1 cellular context compared by ENCODE assay signal in the genomic region with DNA sequence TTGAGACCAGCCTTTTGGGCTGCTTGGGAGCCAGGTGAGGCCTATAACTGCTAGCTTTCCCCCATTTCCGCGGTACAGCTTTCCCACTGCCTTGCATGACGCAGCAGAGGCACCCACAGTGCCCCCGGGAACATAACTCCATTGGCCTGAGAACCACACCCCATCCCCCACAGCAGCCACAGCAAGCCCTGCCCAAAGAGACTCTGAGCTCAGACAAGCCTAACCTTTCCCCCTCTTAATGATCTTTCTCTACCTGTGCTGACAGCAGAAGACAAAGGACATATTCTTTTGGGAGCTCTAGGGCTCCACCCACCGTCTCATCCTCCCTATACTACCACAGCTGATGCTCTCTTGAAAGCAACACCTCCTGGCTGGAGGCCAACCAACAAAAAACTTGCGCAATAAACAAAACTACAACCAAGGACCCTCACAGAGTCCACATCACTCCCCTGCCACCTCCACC.
TF ChIP-seq lines count a peak whose summit lies in the region.

No MANE protein-coding gene starts in this region.

TF ChIP-seq in HepG2, 621 proteins besides CTCF, POLR2A, EP300 and RAD21 (continued from another document and continues in another):
- TF ChIP-seq, protein P1, sequence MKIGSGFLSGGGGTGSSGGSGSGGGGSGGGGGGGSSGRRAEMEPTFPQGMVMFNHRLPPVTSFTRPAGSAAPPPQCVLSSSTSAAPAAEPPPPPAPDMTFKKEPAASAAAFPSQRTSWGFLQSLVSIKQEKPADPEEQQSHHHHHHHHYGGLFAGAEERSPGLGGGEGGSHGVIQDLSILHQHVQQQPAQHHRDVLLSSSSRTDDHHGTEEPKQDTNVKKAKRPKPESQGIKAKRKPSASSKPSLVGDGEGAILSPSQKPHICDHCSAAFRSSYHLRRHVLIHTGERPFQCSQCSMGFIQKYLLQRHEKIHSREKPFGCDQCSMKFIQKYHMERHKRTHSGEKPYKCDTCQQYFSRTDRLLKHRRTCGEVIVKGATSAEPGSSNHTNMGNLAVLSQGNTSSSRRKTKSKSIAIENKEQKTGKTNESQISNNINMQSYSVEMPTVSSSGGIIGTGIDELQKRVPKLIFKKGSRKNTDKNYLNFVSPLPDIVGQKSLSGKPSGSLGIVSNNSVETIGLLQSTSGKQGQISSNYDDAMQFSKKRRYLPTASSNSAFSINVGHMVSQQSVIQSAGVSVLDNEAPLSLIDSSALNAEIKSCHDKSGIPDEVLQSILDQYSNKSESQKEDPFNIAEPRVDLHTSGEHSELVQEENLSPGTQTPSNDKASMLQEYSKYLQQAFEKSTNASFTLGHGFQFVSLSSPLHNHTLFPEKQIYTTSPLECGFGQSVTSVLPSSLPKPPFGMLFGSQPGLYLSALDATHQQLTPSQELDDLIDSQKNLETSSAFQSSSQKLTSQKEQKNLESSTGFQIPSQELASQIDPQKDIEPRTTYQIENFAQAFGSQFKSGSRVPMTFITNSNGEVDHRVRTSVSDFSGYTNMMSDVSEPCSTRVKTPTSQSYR (CRISPR knock-in tag; IDR thresholded peaks at IDR 0.05; ENCODE audit: borderline replicate concordance) = peak; percentile 79
- TF ChIP-seq, protein P2, sequence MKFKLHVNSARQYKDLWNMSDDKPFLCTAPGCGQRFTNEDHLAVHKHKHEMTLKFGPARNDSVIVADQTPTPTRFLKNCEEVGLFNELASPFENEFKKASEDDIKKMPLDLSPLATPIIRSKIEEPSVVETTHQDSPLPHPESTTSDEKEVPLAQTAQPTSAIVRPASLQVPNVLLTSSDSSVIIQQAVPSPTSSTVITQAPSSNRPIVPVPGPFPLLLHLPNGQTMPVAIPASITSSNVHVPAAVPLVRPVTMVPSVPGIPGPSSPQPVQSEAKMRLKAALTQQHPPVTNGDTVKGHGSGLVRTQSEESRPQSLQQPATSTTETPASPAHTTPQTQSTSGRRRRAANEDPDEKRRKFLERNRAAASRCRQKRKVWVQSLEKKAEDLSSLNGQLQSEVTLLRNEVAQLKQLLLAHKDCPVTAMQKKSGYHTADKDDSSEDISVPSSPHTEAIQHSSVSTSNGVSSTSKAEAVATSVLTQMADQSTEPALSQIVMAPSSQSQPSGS (CRISPR knock-in tag; IDR thresholded peaks at IDR 0.05) = no peak
- TF ChIP-seq KDM5B (CRISPR knock-in tag; IDR thresholded peaks at IDR 0.05; ENCODE audit: borderline replicate concordance) = no peak
- no peak for TF ChIP-seq ZNF703 (CRISPR knock-in tag; IDR thresholded peaks at IDR 0.05; ENCODE audit: borderline replicate concordance)
- TF ChIP-seq, protein P3, sequence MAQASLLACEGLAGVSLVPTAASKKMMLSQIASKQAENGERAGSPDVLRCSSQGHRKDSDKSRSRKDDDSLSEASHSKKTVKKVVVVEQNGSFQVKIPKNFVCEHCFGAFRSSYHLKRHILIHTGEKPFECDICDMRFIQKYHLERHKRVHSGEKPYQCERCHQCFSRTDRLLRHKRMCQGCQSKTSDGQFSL (CRISPR knock-in tag; IDR thresholded peaks at IDR 0.05) = no peak
- no peak for TF ChIP-seq NFYC (CRISPR knock-in tag; IDR thresholded peaks at IDR 0.05)
- TF ChIP-seq, protein P4, sequence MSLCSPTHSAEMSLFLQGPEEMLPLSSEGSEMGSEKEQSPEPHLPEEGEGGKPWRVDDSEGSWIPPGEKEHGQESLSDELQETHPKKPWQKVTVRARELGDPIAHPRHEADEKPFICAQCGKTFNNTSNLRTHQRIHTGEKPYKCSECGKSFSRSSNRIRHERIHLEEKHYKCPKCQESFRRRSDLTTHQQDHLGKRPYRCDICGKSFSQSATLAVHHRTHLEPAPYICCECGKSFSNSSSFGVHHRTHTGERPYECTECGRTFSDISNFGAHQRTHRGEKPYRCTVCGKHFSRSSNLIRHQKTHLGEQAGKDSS (CRISPR knock-in tag; IDR thresholded peaks at IDR 0.05; ENCODE audit: borderline replicate concordance, low read depth) = no peak
- TF ChIP-seq, protein P5, sequence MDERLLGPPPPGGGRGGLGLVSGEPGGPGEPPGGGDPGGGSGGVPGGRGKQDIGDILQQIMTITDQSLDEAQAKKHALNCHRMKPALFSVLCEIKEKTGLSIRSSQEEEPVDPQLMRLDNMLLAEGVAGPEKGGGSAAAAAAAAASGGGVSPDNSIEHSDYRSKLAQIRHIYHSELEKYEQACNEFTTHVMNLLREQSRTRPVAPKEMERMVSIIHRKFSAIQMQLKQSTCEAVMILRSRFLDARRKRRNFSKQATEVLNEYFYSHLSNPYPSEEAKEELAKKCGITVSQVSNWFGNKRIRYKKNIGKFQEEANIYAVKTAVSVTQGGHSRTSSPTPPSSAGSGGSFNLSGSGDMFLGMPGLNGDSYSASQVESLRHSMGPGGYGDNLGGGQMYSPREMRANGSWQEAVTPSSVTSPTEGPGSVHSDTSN (CRISPR knock-in tag; IDR thresholded peaks at IDR 0.05) = no peak
- no peak for TF ChIP-seq ZNF232 (CRISPR knock-in tag; IDR thresholded peaks at IDR 0.05; ENCODE audit: borderline replicate concordance)
- no peak for TF ChIP-seq NAIF1 (CRISPR knock-in tag; IDR thresholded peaks at IDR 0.05; ENCODE audit: borderline replicate concordance)
- TF ChIP-seq NFIC (IDR thresholded peaks at IDR 0.05; ENCODE audit: low read length) = peak; percentile 54; the same call in 1 of the 2 replicates
- TF ChIP-seq NR2F1 (CRISPR knock-in tag; IDR thresholded peaks at IDR 0.05) = no peak
- TF ChIP-seq HNF4G (IDR thresholded peaks at IDR 0.05; ENCODE audit: borderline replicate concordance, low read depth, low read length) = peak; percentile 35; the same call in 1 of the 2 replicates
- no peak for TF ChIP-seq HNF4G (CRISPR knock-in tag; IDR thresholded peaks at IDR 0.05; ENCODE audit: borderline replicate concordance, low read depth)
- TF ChIP-seq, protein P6, sequence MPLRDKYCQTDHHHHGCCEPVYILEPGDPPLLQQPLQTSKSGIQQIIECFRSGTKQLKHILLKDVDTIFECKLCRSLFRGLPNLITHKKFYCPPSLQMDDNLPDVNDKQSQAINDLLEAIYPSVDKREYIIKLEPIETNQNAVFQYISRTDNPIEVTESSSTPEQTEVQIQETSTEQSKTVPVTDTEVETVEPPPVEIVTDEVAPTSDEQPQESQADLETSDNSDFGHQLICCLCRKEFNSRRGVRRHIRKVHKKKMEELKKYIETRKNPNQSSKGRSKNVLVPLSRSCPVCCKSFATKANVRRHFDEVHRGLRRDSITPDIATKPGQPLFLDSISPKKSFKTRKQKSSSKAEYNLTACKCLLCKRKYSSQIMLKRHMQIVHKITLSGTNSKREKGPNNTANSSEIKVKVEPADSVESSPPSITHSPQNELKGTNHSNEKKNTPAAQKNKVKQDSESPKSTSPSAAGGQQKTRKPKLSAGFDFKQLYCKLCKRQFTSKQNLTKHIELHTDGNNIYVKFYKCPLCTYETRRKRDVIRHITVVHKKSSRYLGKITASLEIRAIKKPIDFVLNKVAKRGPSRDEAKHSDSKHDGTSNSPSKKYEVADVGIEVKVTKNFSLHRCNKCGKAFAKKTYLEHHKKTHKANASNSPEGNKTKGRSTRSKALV (CRISPR knock-in tag; IDR thresholded peaks at IDR 0.05) = no peak
- peak; percentile 28 for TF ChIP-seq YY1 (IDR thresholded peaks at IDR 0.05; ENCODE audit: insufficient read depth, insufficient replicate concordance, low read depth, low read length)
- TF ChIP-seq ZNF160 (CRISPR knock-in tag; IDR thresholded peaks at IDR 0.05) = 0 out of 2 replicates have a peak, but pooled peaks have one; percentile 20
- no peak for TF ChIP-seq NFYB (CRISPR knock-in tag; IDR thresholded peaks at IDR 0.05)
- no peak for TF ChIP-seq RORA (CRISPR knock-in tag; IDR thresholded peaks at IDR 0.05)
- no peak for TF ChIP-seq ZNF12 (CRISPR knock-in tag; IDR thresholded peaks at IDR 0.05)
- no peak for TF ChIP-seq U2AF2 (IDR thresholded peaks at IDR 0.05; ENCODE audit: low read depth, low read length)
- no peak for TF ChIP-seq WIZ (CRISPR knock-in tag; IDR thresholded peaks at IDR 0.05)
- no peak for TF ChIP-seq RNF2 (conservative IDR thresholded peaks at IDR 0.05; ENCODE audit: low read depth)
- TF ChIP-seq MEIS1 (CRISPR knock-in tag; IDR thresholded peaks at IDR 0.05; ENCODE audit: borderline replicate concordance) = no peak
- no peak for TF ChIP-seq ZNF790 (CRISPR knock-in tag; IDR thresholded peaks at IDR 0.05; ENCODE audit: borderline replicate concordance)
- TF ChIP-seq, protein P7, sequence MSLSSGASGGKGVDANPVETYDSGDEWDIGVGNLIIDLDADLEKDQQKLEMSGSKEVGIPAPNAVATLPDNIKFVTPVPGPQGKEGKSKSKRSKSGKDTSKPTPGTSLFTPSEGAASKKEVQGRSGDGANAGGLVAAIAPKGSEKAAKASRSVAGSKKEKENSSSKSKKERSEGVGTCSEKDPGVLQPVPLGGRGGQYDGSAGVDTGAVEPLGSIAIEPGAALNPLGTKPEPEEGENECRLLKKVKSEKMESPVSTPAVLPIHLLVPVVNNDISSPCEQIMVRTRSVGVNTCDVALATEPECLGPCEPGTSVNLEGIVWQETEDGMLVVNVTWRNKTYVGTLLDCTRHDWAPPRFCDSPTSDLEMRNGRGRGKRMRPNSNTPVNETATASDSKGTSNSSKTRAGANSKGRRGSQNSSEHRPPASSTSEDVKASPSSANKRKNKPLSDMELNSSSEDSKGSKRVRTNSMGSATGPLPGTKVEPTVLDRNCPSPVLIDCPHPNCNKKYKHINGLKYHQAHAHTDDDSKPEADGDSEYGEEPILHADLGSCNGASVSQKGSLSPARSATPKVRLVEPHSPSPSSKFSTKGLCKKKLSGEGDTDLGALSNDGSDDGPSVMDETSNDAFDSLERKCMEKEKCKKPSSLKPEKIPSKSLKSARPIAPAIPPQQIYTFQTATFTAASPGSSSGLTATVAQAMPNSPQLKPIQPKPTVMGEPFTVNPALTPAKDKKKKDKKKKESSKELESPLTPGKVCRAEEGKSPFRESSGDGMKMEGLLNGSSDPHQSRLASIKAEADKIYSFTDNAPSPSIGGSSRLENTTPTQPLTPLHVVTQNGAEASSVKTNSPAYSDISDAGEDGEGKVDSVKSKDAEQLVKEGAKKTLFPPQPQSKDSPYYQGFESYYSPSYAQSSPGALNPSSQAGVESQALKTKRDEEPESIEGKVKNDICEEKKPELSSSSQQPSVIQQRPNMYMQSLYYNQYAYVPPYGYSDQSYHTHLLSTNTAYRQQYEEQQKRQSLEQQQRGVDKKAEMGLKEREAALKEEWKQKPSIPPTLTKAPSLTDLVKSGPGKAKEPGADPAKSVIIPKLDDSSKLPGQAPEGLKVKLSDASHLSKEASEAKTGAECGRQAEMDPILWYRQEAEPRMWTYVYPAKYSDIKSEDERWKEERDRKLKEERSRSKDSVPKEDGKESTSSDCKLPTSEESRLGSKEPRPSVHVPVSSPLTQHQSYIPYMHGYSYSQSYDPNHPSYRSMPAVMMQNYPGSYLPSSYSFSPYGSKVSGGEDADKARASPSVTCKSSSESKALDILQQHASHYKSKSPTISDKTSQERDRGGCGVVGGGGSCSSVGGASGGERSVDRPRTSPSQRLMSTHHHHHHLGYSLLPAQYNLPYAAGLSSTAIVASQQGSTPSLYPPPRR (CRISPR knock-in tag; IDR thresholded peaks at IDR 0.05; ENCODE audit: borderline replicate concordance) = peak; percentile 12; the same call in 1 of the 2 replicates
- TF ChIP-seq BCL6 (CRISPR knock-in tag; IDR thresholded peaks at IDR 0.05) = no peak
- TF ChIP-seq ZNF709 (CRISPR knock-in tag; IDR thresholded peaks at IDR 0.05) = no peak
- TF ChIP-seq, protein P8, sequence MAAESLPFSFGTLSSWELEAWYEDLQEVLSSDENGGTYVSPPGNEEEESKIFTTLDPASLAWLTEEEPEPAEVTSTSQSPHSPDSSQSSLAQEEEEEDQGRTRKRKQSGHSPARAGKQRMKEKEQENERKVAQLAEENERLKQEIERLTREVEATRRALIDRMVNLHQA (CRISPR knock-in tag; IDR thresholded peaks at IDR 0.05) = no peak
- no peak for TF ChIP-seq ZNF589 (CRISPR knock-in tag; conservative IDR thresholded peaks at IDR 0.05)
- TF ChIP-seq ZFY (CRISPR knock-in tag; IDR thresholded peaks at IDR 0.05) = peak; percentile 49; the same call in 1 of the 2 replicates
- no peak for TF ChIP-seq ZNF672 (CRISPR knock-in tag; IDR thresholded peaks at IDR 0.05)
